25 cellular contexts compared by ENCODE assay signal in the genomic region with DNA sequence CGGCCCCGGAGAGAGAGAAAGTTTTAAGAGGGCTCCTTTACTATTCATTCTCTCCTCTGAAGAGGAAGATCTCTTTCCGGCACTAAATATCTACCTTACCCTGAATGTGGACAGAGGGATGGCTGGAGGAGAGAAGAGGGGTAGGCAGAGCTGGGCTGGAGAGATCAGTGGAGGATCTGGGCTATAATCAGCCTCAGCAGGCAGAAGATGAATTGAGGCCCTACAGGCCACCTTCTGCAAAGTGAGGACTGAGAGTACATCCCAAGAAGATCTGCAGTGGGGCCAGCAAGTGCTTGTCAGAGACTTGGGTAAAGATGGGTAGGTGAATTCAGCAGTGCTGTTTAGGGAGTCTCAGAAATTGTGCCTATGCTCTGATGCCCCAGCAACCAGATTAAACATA. TPM values are rescaled to one million over a fixed set of nuclear protein-coding genes. Genes with fewer than 3 reads are reported as not detected.
"Had no signal": no experiment of that assay in that cellular context is flagged by ENCODE, and none has a peak within 500 bp of the region (broad histone marks: within the 10 kb centered on the region; RNA-seq: fewer than 3 reads in every experiment).

No MANE protein-coding gene starts in this region.

- H3K36me3 Mint-ChIP-seq: neural progenitor cell had no signal

- H3K9me3 ChIP-seq: mucosa of descending colon, right lobe of liver, spleen had no signal

- H3K4me1 ChIP-seq: neural progenitor cell, right lobe of liver had no signal

- H3K36me3 ChIP-seq: neural progenitor cell, right lobe of liver, spleen had no signal

- ATAC-seq: activated naive CD4-positive, alpha-beta T cell treated with anti-CD3 and anti-CD28 coated beads, Interleukin-2, amount 50 U/mL, for 72 hours; activated T-helper 17 cell treated with anti-CD3 and anti-CD28 coated beads, Interleukin-2, amount 50 U/mL, for 72 hours; left ventricle myocardium superior; mucosa of descending colon; right lobe of liver had no signal

- H3K4me2 ChIP-seq: neural progenitor cell had no signal

- H3K4me3 Mint-ChIP-seq: activated T-helper 17 cell treated with anti-CD3 and anti-CD28 coated beads, Interleukin-2, amount 50 U/mL, for 72 hours; naive B cell; neural progenitor cell had no signal

- H3K4me3 ChIP-seq: mucosa of descending colon, neural progenitor cell, right lobe of liver, spleen had no signal

- DNase-seq: activated CD4-positive, alpha-beta T cell treated with anti-CD3 and anti-CD28 coated beads for 1 hour; activated CD4-positive, alpha-beta T cell treated with anti-CD3 and anti-CD28 coated beads, Interleukin-2, amount 50 U/mL, for 1 hour; activated T-cell treated with anti-CD3 and anti-CD28 coated beads, Interleukin-2, amount 50 U/mL, for 1 hour; aorta; central memory CD4-positive, alpha-beta T cell; dermis blood vessel endothelial cell; effector CD8-positive, alpha-beta T cell; glutamatergic neuron; hypothalamus; left ventricle myocardium superior; mammary epithelial cell; mucosa of descending colon; naive B cell; posterior cingulate gyrus; right lobe of liver; spleen; stimulated activated CD4-positive, alpha-beta T cell treated with anti-CD3 and anti-CD28 coated beads, Interleukin-4, amount 100 ng/mL, for 1 hour; stimulated activated naive CD4-positive, alpha-beta T cell treated with Interleukin-2 at 50 U/mL for 16 hours; T-helper 1 cell; T-helper 9 cell had no signal

- H3K9ac ChIP-seq: neural progenitor cell had no signal

- H3K4me1 Mint-ChIP-seq: neural progenitor cell had no signal

- H3K27ac Mint-ChIP-seq: activated naive CD4-positive, alpha-beta T cell treated with anti-CD3 and anti-CD28 coated beads, Interleukin-2, amount 50 U/mL, for 72 hours; activated T-helper 17 cell treated with anti-CD3 and anti-CD28 coated beads, Interleukin-2, amount 50 U/mL, for 72 hours; naive B cell; neural progenitor cell had no signal

- H3K27ac ChIP-seq: neural progenitor cell, right lobe of liver had no signal

- H3K9me3 Mint-ChIP-seq: activated naive CD4-positive, alpha-beta T cell treated with anti-CD3 and anti-CD28 coated beads, Interleukin-2, amount 50 U/mL, for 72 hours; activated T-helper 17 cell treated with anti-CD3 and anti-CD28 coated beads, Interleukin-2, amount 50 U/mL, for 72 hours; naive B cell had no signal

RNA-seq across cellular contexts. Expression of a gene that starts 6.5 kb away (rescaled TPM):
- total RNA-seq: activated naive CD4-positive, alpha-beta T cell treated with anti-CD3 and anti-CD28 coated beads, Interleukin-2, amount 50 U/mL, for 72 hours; activated T-helper 17 cell treated with anti-CD3 and anti-CD28 coated beads, Interleukin-2, amount 50 U/mL, for 72 hours; aorta; dermis blood vessel endothelial cell; frontal cortex; left ventricle myocardium superior; mammary epithelial cell; mucosa of descending colon; omental fat pad; right lobe of liver; spleen had no signal
- polyA plus RNA-seq: mammary epithelial cell had no signal

RNA-seq across cellular contexts. Expression of a gene that starts 7.6 kb away (rescaled TPM):
- total RNA-seq: frontal cortex had no signal

RNA-seq across cellular contexts. Expression of a gene that starts 40.8 kb away (rescaled TPM):
- total RNA-seq: frontal cortex had no signal

RNA-seq across cellular contexts. Expression of a gene that starts 52.7 kb away (rescaled TPM):
- total RNA-seq: frontal cortex had no signal

RNA-seq across cellular contexts. Expression of a gene that starts 56.3 kb away (rescaled TPM):
- total RNA-seq: activated naive CD4-positive, alpha-beta T cell treated with anti-CD3 and anti-CD28 coated beads, Interleukin-2, amount 50 U/mL, for 72 hours; activated T-helper 17 cell treated with anti-CD3 and anti-CD28 coated beads, Interleukin-2, amount 50 U/mL, for 72 hours; frontal cortex; left ventricle myocardium superior; mammary epithelial cell had no signal
- polyA plus RNA-seq: mammary epithelial cell had no signal
